ENCODE assay signal across 3 cellular contexts in the genomic region with DNA sequence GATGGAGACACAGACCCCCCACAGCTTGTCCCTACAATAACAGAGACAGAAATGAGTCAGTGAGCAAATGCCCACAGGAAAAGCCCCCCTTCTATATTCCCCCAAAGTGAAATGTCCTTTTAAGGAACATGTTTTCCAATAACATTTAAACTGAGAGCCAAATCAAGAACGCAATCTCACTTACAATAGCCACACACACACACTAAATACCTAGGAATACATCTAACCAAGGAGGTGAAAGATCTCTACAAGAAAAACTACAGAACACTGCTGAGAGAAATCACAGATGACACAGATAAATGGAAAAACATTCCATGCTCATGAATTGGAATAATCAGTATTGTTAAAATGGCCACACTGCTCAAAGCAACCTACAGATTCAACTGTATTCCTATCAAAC.
TF ChIP-seq lines count a peak whose summit lies in the region.

No MANE protein-coding gene starts in this region.

TF ChIP-seq in SK-N-SH, 30 proteins besides CTCF, POLR2A, EP300 and RAD21:
- no peak for TF ChIP-seq FOXJ3 (CRISPR knock-in tag; IDR thresholded peaks at IDR 0.05)
- peak; percentile 27; the same call in 1 of the 2 replicates for TF ChIP-seq NFIC (IDR thresholded peaks at IDR 0.05; ENCODE audit: borderline replicate concordance)
- TF ChIP-seq TEAD4 (IDR thresholded peaks at IDR 0.05; ENCODE audit: borderline replicate concordance, insufficient read depth) = no peak
- TF ChIP-seq, protein P1, sequence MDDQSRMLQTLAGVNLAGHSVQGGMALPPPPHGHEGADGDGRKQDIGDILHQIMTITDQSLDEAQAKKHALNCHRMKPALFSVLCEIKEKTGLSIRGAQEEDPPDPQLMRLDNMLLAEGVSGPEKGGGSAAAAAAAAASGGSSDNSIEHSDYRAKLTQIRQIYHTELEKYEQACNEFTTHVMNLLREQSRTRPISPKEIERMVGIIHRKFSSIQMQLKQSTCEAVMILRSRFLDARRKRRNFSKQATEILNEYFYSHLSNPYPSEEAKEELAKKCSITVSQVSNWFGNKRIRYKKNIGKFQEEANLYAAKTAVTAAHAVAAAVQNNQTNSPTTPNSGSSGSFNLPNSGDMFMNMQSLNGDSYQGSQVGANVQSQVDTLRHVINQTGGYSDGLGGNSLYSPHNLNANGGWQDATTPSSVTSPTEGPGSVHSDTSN (IDR thresholded peaks at IDR 0.05) = peak; percentile 63; the same call in 1 of the 2 replicates
- no peak for TF ChIP-seq TAF1 (IDR thresholded peaks at IDR 0.05; ENCODE audit: borderline replicate concordance, low read depth, low read length)
- no peak for TF ChIP-seq SIN3A (IDR thresholded peaks at IDR 0.05; ENCODE audit: borderline replicate concordance, low read depth, low read length)
- TF ChIP-seq TCF12 (IDR thresholded peaks at IDR 0.05) = peak; percentile 68
- TF ChIP-seq JUND (IDR thresholded peaks at IDR 0.05) = 0 out of 2 replicates have a peak, but pooled peaks have one; percentile 8

TF ChIP-seq in SK-N-SH treated with all-trans-retinoic acid at 6 μM for 48 hours, 23 proteins besides CTCF, POLR2A, EP300 and RAD21:
- TF ChIP-seq OSR1 (CRISPR knock-in tag; IDR thresholded peaks at IDR 0.05) (no peak), TCF4 (CRISPR knock-in tag; IDR thresholded peaks at IDR 0.05; ENCODE audit: borderline replicate concordance) (no peak), ZNF8 (CRISPR knock-in tag; IDR thresholded peaks at IDR 0.05) (no peak), GLIS3 (CRISPR knock-in tag; IDR thresholded peaks at IDR 0.05) (no peak), ZFP30 (CRISPR knock-in tag; IDR thresholded peaks at IDR 0.05) (no peak), PPARA (CRISPR knock-in tag; IDR thresholded peaks at IDR 0.05; ENCODE audit: borderline replicate concordance) (no peak), BACH2 (CRISPR knock-in tag; IDR thresholded peaks at IDR 0.05; ENCODE audit: borderline replicate concordance) (no peak), ZC3H10 (CRISPR knock-in tag; IDR thresholded peaks at IDR 0.05) (no peak), SNAI2 (CRISPR knock-in tag; IDR thresholded peaks at IDR 0.05) (no peak), TSHZ2 (CRISPR knock-in tag; IDR thresholded peaks at IDR 0.05) (no peak), ZNF70 (CRISPR knock-in tag; IDR thresholded peaks at IDR 0.05) (no peak), ZFP3 (CRISPR knock-in tag; IDR thresholded peaks at IDR 0.05) (no peak), ESRRG (CRISPR knock-in tag; IDR thresholded peaks at IDR 0.05) (no peak), CSDC2 (CRISPR knock-in tag; IDR thresholded peaks at IDR 0.05) (no peak), RARB (CRISPR knock-in tag; IDR thresholded peaks at IDR 0.05) (no peak), CREB5 (CRISPR knock-in tag; IDR thresholded peaks at IDR 0.05; ENCODE audit: low read depth) (no peak), ZNF565 (CRISPR knock-in tag; conservative IDR thresholded peaks at IDR 0.05; ENCODE audit: low read depth) (no peak), ARNTL (CRISPR knock-in tag; IDR thresholded peaks at IDR 0.05; ENCODE audit: borderline replicate concordance, low read depth) (no peak), ISL1 (CRISPR knock-in tag; IDR thresholded peaks at IDR 0.05) (no peak)
- TF ChIP-seq, protein P2, sequence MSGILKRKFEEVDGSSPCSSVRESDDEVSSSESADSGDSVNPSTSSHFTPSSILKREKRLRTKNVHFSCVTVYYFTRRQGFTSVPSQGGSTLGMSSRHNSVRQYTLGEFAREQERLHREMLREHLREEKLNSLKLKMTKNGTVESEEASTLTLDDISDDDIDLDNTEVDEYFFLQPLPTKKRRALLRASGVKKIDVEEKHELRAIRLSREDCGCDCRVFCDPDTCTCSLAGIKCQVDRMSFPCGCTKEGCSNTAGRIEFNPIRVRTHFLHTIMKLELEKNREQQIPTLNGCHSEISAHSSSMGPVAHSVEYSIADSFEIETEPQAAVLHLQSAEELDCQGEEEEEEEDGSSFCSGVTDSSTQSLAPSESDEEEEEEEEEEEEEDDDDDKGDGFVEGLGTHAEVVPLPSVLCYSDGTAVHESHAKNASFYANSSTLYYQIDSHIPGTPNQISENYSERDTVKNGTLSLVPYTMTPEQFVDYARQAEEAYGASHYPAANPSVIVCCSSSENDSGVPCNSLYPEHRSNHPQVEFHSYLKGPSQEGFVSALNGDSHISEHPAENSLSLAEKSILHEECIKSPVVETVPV (CRISPR knock-in tag; IDR thresholded peaks at IDR 0.05) = no peak

TF ChIP-seq in WTC11, 78 proteins besides CTCF, POLR2A, EP300 and RAD21:
- TF ChIP-seq MYBL2 (CRISPR knock-in tag; IDR thresholded peaks at IDR 0.05) (no peak), JAZF1 (CRISPR knock-in tag; IDR thresholded peaks at IDR 0.05) (no peak)
